Comparison of ENCODE assay signal across 1 cellular context in genomic region chr19:45154064-45154827, GRCh38.
TF ChIP-seq lines count a peak whose summit lies in the region.

No MANE protein-coding gene starts in this region.

TF ChIP-seq in HepG2, 621 proteins besides CTCF, POLR2A, EP300 and RAD21 (continued from another document and continues in another):
- TF ChIP-seq ZBTB43 (CRISPR knock-in tag; conservative IDR thresholded peaks at IDR 0.05) = no peak
- peak; percentile 94 for TF ChIP-seq SAP130 (CRISPR knock-in tag; IDR thresholded peaks at IDR 0.05; ENCODE audit: low read depth)
- no peak for TF ChIP-seq ZNF451 (CRISPR knock-in tag; IDR thresholded peaks at IDR 0.05)
- no peak for TF ChIP-seq PHB2 (IDR thresholded peaks at IDR 0.05; ENCODE audit: partially characterized antibody)
- TF ChIP-seq ZNF672 (CRISPR knock-in tag; IDR thresholded peaks at IDR 0.05) = no peak
- peak; percentile 9; the same call in 1 of the 2 replicates for TF ChIP-seq ZNF670 (CRISPR knock-in tag; IDR thresholded peaks at IDR 0.05; ENCODE audit: borderline replicate concordance)
- peak; percentile 95 for TF ChIP-seq TBX2 (CRISPR knock-in tag; IDR thresholded peaks at IDR 0.05; ENCODE audit: borderline replicate concordance)
- TF ChIP-seq CREM (IDR thresholded peaks at IDR 0.05) = peak; percentile 82
- no peak for TF ChIP-seq CREM (CRISPR knock-in tag; IDR thresholded peaks at IDR 0.05)
- peak; percentile 98 for TF ChIP-seq GFI1 (CRISPR knock-in tag; IDR thresholded peaks at IDR 0.05; ENCODE audit: borderline replicate concordance)
- no peak for TF ChIP-seq CENPT (CRISPR knock-in tag; IDR thresholded peaks at IDR 0.05; ENCODE audit: low read depth)
- no peak for TF ChIP-seq ZBTB42 (CRISPR knock-in tag; IDR thresholded peaks at IDR 0.05)
- no peak for TF ChIP-seq TMF1 (CRISPR knock-in tag; IDR thresholded peaks at IDR 0.05; ENCODE audit: low read depth)
- TF ChIP-seq ZNF253 (CRISPR knock-in tag; IDR thresholded peaks at IDR 0.05; ENCODE audit: borderline replicate concordance) = no peak
- no peak for TF ChIP-seq ZNF615 (CRISPR knock-in tag; IDR thresholded peaks at IDR 0.05; ENCODE audit: borderline replicate concordance)
- peak; percentile 69 for TF ChIP-seq NFYB (CRISPR knock-in tag; IDR thresholded peaks at IDR 0.05)
- TF ChIP-seq ATF1 (CRISPR knock-in tag; IDR thresholded peaks at IDR 0.05) = peak; percentile 87
- TF ChIP-seq, protein P1, sequence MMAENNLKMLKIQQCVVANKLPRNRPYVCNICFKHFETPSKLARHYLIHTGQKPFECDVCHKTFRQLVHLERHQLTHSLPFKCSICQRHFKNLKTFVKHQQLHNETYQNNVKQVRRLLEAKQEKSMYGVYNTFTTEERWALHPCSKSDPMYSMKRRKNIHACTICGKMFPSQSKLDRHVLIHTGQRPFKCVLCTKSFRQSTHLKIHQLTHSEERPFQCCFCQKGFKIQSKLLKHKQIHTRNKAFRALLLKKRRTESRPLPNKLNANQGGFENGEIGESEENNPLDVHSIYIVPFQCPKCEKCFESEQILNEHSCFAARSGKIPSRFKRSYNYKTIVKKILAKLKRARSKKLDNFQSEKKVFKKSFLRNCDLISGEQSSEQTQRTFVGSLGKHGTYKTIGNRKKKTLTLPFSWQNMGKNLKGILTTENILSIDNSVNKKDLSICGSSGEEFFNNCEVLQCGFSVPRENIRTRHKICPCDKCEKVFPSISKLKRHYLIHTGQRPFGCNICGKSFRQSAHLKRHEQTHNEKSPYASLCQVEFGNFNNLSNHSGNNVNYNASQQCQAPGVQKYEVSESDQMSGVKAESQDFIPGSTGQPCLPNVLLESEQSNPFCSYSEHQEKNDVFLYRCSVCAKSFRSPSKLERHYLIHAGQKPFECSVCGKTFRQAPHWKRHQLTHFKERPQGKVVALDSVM (CRISPR knock-in tag; IDR thresholded peaks at IDR 0.05) = peak; percentile 93
- TF ChIP-seq MED8 (CRISPR knock-in tag; IDR thresholded peaks at IDR 0.05; ENCODE audit: insufficient replicate concordance) = no peak
- no peak for TF ChIP-seq BRCA1 (CRISPR knock-in tag; IDR thresholded peaks at IDR 0.05)
- TF ChIP-seq RARA (CRISPR knock-in tag; IDR thresholded peaks at IDR 0.05) = peak; percentile 96
- peak; percentile 87 for TF ChIP-seq TCF7 (IDR thresholded peaks at IDR 0.05; ENCODE audit: low read depth)
- peak; percentile 17; the same call in 1 of the 2 replicates for TF ChIP-seq ARID4A (CRISPR knock-in tag; IDR thresholded peaks at IDR 0.05; ENCODE audit: borderline replicate concordance)
- no peak for TF ChIP-seq ZNF737 (CRISPR knock-in tag; IDR thresholded peaks at IDR 0.05; ENCODE audit: borderline replicate concordance)
- peak; percentile 89 for TF ChIP-seq ATF3 (CRISPR knock-in tag; IDR thresholded peaks at IDR 0.05)
- TF ChIP-seq ZNF354B (CRISPR knock-in tag; IDR thresholded peaks at IDR 0.05) = no peak
- TF ChIP-seq, protein P2, sequence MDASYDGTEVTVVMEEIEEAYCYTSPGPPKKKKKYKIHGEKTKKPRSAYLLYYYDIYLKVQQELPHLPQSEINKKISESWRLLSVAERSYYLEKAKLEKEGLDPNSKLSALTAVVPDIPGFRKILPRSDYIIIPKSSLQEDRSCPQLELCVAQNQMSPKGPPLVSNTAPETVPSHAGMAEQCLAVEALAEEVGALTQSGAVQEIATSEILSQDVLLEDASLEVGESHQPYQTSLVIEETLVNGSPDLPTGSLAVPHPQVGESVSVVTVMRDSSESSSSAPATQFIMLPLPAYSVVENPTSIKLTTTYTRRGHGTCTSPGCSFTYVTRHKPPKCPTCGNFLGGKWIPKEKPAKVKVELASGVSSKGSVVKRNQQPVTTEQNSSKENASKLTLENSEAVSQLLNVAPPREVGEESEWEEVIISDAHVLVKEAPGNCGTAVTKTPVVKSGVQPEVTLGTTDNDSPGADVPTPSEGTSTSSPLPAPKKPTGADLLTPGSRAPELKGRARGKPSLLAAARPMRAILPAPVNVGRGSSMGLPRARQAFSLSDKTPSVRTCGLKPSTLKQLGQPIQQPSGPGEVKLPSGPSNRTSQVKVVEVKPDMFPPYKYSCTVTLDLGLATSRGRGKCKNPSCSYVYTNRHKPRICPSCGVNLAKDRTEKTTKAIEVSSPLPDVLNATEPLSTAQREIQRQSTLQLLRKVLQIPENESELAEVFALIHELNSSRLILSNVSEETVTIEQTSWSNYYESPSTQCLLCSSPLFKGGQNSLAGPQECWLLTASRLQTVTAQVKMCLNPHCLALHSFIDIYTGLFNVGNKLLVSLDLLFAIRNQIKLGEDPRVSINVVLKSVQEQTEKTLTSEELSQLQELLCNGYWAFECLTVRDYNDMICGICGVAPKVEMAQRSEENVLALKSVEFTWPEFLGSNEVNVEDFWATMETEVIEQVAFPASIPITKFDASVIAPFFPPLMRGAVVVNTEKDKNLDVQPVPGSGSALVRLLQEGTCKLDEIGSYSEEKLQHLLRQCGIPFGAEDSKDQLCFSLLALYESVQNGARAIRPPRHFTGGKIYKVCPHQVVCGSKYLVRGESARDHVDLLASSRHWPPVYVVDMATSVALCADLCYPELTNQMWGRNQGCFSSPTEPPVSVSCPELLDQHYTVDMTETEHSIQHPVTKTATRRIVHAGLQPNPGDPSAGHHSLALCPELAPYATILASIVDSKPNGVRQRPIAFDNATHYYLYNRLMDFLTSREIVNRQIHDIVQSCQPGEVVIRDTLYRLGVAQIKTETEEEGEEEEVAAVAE (CRISPR knock-in tag; IDR thresholded peaks at IDR 0.05; ENCODE audit: borderline replicate concordance) = no peak
- TF ChIP-seq, protein P3, sequence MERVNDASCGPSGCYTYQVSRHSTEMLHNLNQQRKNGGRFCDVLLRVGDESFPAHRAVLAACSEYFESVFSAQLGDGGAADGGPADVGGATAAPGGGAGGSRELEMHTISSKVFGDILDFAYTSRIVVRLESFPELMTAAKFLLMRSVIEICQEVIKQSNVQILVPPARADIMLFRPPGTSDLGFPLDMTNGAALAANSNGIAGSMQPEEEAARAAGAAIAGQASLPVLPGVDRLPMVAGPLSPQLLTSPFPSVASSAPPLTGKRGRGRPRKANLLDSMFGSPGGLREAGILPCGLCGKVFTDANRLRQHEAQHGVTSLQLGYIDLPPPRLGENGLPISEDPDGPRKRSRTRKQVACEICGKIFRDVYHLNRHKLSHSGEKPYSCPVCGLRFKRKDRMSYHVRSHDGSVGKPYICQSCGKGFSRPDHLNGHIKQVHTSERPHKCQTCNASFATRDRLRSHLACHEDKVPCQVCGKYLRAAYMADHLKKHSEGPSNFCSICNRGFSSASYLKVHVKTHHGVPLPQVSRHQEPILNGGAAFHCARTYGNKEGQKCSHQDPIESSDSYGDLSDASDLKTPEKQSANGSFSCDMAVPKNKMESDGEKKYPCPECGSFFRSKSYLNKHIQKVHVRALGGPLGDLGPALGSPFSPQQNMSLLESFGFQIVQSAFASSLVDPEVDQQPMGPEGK (CRISPR knock-in tag; IDR thresholded peaks at IDR 0.05) = peak; percentile 62
- TF ChIP-seq, protein P4, sequence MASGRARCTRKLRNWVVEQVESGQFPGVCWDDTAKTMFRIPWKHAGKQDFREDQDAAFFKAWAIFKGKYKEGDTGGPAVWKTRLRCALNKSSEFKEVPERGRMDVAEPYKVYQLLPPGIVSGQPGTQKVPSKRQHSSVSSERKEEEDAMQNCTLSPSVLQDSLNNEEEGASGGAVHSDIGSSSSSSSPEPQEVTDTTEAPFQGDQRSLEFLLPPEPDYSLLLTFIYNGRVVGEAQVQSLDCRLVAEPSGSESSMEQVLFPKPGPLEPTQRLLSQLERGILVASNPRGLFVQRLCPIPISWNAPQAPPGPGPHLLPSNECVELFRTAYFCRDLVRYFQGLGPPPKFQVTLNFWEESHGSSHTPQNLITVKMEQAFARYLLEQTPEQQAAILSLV (CRISPR knock-in tag; IDR thresholded peaks at IDR 0.05; ENCODE audit: borderline replicate concordance) = 0 out of 2 replicates have a peak, but pooled peaks have one; percentile 36
- TF ChIP-seq TARDBP (CRISPR knock-in tag; IDR thresholded peaks at IDR 0.05) = no peak
- no peak; the same call in 1 of the 2 replicates for TF ChIP-seq SALL2 (CRISPR knock-in tag; IDR thresholded peaks at IDR 0.05)
- no peak; the same call in 1 of the 2 replicates for TF ChIP-seq YEATS4 (CRISPR knock-in tag; IDR thresholded peaks at IDR 0.05; ENCODE audit: borderline replicate concordance)
- TF ChIP-seq TP53 (CRISPR knock-in tag; conservative IDR thresholded peaks at IDR 0.05) = no peak
- no peak for TF ChIP-seq PAX8 (CRISPR knock-in tag; IDR thresholded peaks at IDR 0.05; ENCODE audit: borderline replicate concordance)
- peak; percentile 14; the same call in 1 of the 2 replicates for TF ChIP-seq ZNF563 (CRISPR knock-in tag; IDR thresholded peaks at IDR 0.05)
- TF ChIP-seq ZNF460 (CRISPR knock-in tag; IDR thresholded peaks at IDR 0.05; ENCODE audit: borderline replicate concordance) = no peak
- TF ChIP-seq, protein P5, sequence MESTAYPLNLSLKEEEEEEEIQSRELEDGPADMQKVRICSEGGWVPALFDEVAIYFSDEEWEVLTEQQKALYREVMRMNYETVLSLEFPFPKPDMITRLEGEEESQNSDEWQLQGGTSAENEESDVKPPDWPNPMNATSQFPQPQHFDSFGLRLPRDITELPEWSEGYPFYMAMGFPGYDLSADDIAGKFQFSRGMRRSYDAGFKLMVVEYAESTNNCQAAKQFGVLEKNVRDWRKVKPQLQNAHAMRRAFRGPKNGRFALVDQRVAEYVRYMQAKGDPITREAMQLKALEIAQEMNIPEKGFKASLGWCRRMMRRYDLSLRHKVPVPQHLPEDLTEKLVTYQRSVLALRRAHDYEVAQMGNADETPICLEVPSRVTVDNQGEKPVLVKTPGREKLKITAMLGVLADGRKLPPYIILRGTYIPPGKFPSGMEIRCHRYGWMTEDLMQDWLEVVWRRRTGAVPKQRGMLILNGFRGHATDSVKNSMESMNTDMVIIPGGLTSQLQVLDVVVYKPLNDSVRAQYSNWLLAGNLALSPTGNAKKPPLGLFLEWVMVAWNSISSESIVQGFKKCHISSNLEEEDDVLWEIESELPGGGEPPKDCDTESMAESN (CRISPR knock-in tag; conservative IDR thresholded peaks at IDR 0.05) = 0 out of 2 replicates have a peak, but pooled peaks have one; percentile 19
- no peak for TF ChIP-seq KDM5A (IDR thresholded peaks at IDR 0.05; ENCODE audit: borderline replicate concordance, low read length)
- TF ChIP-seq ZFP36L2 (CRISPR knock-in tag; IDR thresholded peaks at IDR 0.05) = no peak
- TF ChIP-seq ZNF782 (CRISPR knock-in tag; IDR thresholded peaks at IDR 0.05; ENCODE audit: borderline replicate concordance) = no peak
- peak; percentile 25; the same call in 1 of the 2 replicates for TF ChIP-seq KDM5B (CRISPR knock-in tag; IDR thresholded peaks at IDR 0.05; ENCODE audit: borderline replicate concordance)
- TF ChIP-seq IKZF1 (IDR thresholded peaks at IDR 0.05) = no peak
